In genomic region chr14:104094709-104095425, GRCh38 we compare ENCODE assay signal across 8 cellular contexts. TPM values are rescaled to one million over a fixed set of nuclear protein-coding genes. Genes with fewer than 3 reads are reported as not detected.
DNase-seq lines count a peak whose midpoint lies in the region; ATAC-seq lines count a peak whose summit lies in the region.

No MANE protein-coding gene starts in this region.

- H3K36me3 Mint-ChIP-seq in activated CD8-positive, alpha-beta T cell treated with anti-CD3 and anti-CD28 coated beads, Interleukin-2, amount 10 ng/mL, durations not matched to agents 7 days and 5 days (ENCODE audit: low read depth), result no peaks in the 10 kb centered on the region

- POLR2A ChIA-PET in activated CD8-positive, alpha-beta T cell treated with anti-CD3 and anti-CD28 coated beads, Interleukin-2, amount 10 ng/mL, durations not matched to agents 7 days and 5 days (lab: Charles Lee), result no interaction called here

- H3K27ac Mint-ChIP-seq in activated CD8-positive, alpha-beta T cell treated with anti-CD3 and anti-CD28 coated beads, Interleukin-2, amount 10 ng/mL, durations not matched to agents 7 days and 5 days, result no peak overlapping the region

- peaks cover 4% of the 10 kb centered on the region for H3K4me1 Mint-ChIP-seq in activated CD8-positive, alpha-beta T cell treated with anti-CD3 and anti-CD28 coated beads, Interleukin-2, amount 10 ng/mL, durations not matched to agents 7 days and 5 days (ENCODE audit: low read depth)

- H3K27me3 Mint-ChIP-seq in activated CD8-positive, alpha-beta T cell treated with anti-CD3 and anti-CD28 coated beads, Interleukin-2, amount 10 ng/mL, durations not matched to agents 7 days and 5 days (ENCODE audit: low read depth), result no peaks in the 10 kb centered on the region

- CTCF ChIA-PET in activated CD8-positive, alpha-beta T cell treated with anti-CD3 and anti-CD28 coated beads, Interleukin-2, amount 10 ng/mL, durations not matched to agents 7 days and 5 days (lab: Charles Lee), result interaction anchor here (1.3 to 3.7 kb wide), 3 partner anchors 15 to 469 kb away, joined by 3 to 25 read pairs (median 7); no protein-coding TSS in a partner anchor

- ATAC-seq in activated CD8-positive, alpha-beta T cell treated with anti-CD3 and anti-CD28 coated beads, Interleukin-2, amount 10 ng/mL, durations not matched to agents 7 days and 5 days, result peak; percentile 73
- no peak for ATAC-seq in GM21717 (IDR thresholded peaks at IDR 0.05; ENCODE audit: unreplicated experiment)

- H3K9me3 Mint-ChIP-seq in activated CD8-positive, alpha-beta T cell treated with anti-CD3 and anti-CD28 coated beads, Interleukin-2, amount 10 ng/mL, durations not matched to agents 7 days and 5 days (ENCODE audit: insufficient read depth), result no peaks in the 10 kb centered on the region

- H3K4me3 Mint-ChIP-seq in activated CD8-positive, alpha-beta T cell treated with anti-CD3 and anti-CD28 coated beads, Interleukin-2, amount 10 ng/mL, durations not matched to agents 7 days and 5 days, result no peak overlapping the region

- peak; percentile 46 to 68 for DNase-seq in NCI-H2081 (lab: John Stamatoyannopoulos, UW)
- no peak for DNase-seq in NCI-H2081 treated with DMSO at 0.1 percent for 48 hours (lab: John Stamatoyannopoulos, UW)
- peak; percentile 52 for DNase-seq in NCI-H460 (ENCODE audit: extremely low read depth, low read depth)
- peak; percentile 80 for DNase-seq in activated CD8-positive, alpha-beta T cell treated with anti-CD3 and anti-CD28 coated beads, Interleukin-2, amount 10 ng/mL, durations not matched to agents 7 days and 5 days
- peak; percentile 54 for DNase-seq in effector CD8-positive, alpha-beta T cell (lab: John Stamatoyannopoulos, UW)
- peak; percentile 62 for DNase-seq in mucosa of gallbladder (ENCODE audit: low spot score)
- DNase-seq in stimulated activated CD8-positive, alpha-beta memory T cell treated with anti-CD3 and anti-CD28 coated beads, Interleukin-7, amount 100 ng/mL, for 48 hours (ENCODE audit: extremely low read depth in 1 of 2, low read depth in 1 of 2), result peak; percentile 44 to 47

RNA-seq across cellular contexts. Expression of gene ASPG, which starts 9.4 kb away (rescaled TPM):
- 0.14 and 0.50 TPM in 2 replicates for total RNA-seq in NCI-H460 (2014; rRNA removed; shearing (Covaris generic))
- 1.7 and 2.6 TPM in 2 replicates for polyA plus RNA-seq in NCI-H460 (2014; cell fraction: nucleus; rRNA removed)
- total RNA-seq in activated CD8-positive, alpha-beta T cell treated with anti-CD3 and anti-CD28 coated beads, Interleukin-2, amount 10 ng/mL, durations not matched to agents 7 days and 5 days, result not detected
- 4.7 TPM for total RNA-seq in mucosa of gallbladder

RNA-seq across cellular contexts. Expression of gene KIF26A, which starts 43.5 kb away (rescaled TPM):
- total RNA-seq in NCI-H460 (2014; rRNA removed; shearing (Covaris generic)), result 38.7 and 46.6 TPM in 2 replicates
- polyA plus RNA-seq in NCI-H460 (2014; cell fraction: nucleus; rRNA removed), result 71.2 and 73.6 TPM in 2 replicates
- under 1 TPM; 0.26 TPM for total RNA-seq in activated CD8-positive, alpha-beta T cell treated with anti-CD3 and anti-CD28 coated beads, Interleukin-2, amount 10 ng/mL, durations not matched to agents 7 days and 5 days
- total RNA-seq in mucosa of gallbladder, result 3.7 TPM
